In genomic region chr22:20021196-20022181, GRCh38 we compare ENCODE assay signal across 8 cellular contexts. TPM values are rescaled to one million over a fixed set of nuclear protein-coding genes. Genes with fewer than 3 reads are reported as not detected.
DNase-seq lines count a peak whose midpoint lies in the region; ATAC-seq, FAIRE-seq and TF ChIP-seq lines count a peak whose summit lies in the region.

No MANE protein-coding gene starts in this region.

- intact Hi-C loops in dendritic cell treated with granulocyte-macrophage colony-stimulating factor and Interleukin-4, amounts not matched to agents 40 ng/mL and 50 ng/mL, for 4 days (cut with micrococcal nuclease) = no loop called here

- peaks cover 20% of the 10 kb centered on the region for H3K27me3 Mint-ChIP-seq in activated CD8-positive, alpha-beta memory T cell treated with anti-CD3 and anti-CD28 coated beads, Interleukin-2, amount 10 ng/mL, durations not matched to agents 7 days and 5 days
- H3K27me3 Mint-ChIP-seq in dendritic cell treated with granulocyte-macrophage colony-stimulating factor and Interleukin-4, amounts not matched to agents 40 ng/mL and 50 ng/mL, for 4 days = peaks cover 25% of the 10 kb centered on the region
- peaks cover 21% of the 10 kb centered on the region for H3K27me3 Mint-ChIP-seq in stimulated activated naive CD8-positive, alpha-beta T cell treated with anti-CD3 and anti-CD28 coated beads, Interleukin-15, amount 100 ng/mL, for 72 hours

- H3K27ac ChIP-seq in liver (ENCODE audit: low read depth in 1 of 2, low read length in 2 of 2) = peak overlapping the region; percentile 86 to 88

- peak; percentile 49 for DNase-seq in activated CD8-positive, alpha-beta memory T cell treated with anti-CD3 and anti-CD28 coated beads, Interleukin-2, amount 10 ng/mL, durations not matched to agents 7 days and 5 days
- DNase-seq in activated CD8-positive, alpha-beta memory T cell treated with anti-CD3 and anti-CD28 coated beads, Interleukin-2, amount 50 U/mL, for 48 hours = no peak
- DNase-seq in RCC 7860 (ENCODE audit: low spot score) (peak; percentile 25), Kasumi-1 (lab: John Stamatoyannopoulos, UW) (no peak), ecto neural progenitor cell (ENCODE audit: low spot score) (no peak)
- DNase-seq in stimulated activated naive CD8-positive, alpha-beta T cell treated with anti-CD3 and anti-CD28 coated beads, Interleukin-15, amount 100 ng/mL, for 72 hours = no peak

- ATAC-seq in activated CD8-positive, alpha-beta memory T cell treated with anti-CD3 and anti-CD28 coated beads, Interleukin-2, amount 10 ng/mL, durations not matched to agents 7 days and 5 days = peak; percentile 11
- peak; percentile 36 for ATAC-seq in stimulated activated naive CD8-positive, alpha-beta T cell treated with anti-CD3 and anti-CD28 coated beads, Interleukin-15, amount 100 ng/mL, for 72 hours

- no peaks in the 10 kb centered on the region for H3K36me3 ChIP-seq in liver (ENCODE audit: control insufficient read depth in 4 of 4, insufficient read depth in 3 of 4, low read depth in 1 of 4, low read length in 3 of 4)

- H3K27ac Mint-ChIP-seq in activated CD8-positive, alpha-beta memory T cell treated with anti-CD3 and anti-CD28 coated beads, Interleukin-2, amount 10 ng/mL, durations not matched to agents 7 days and 5 days = peak overlapping the region; percentile 88
- H3K27ac Mint-ChIP-seq in dendritic cell treated with granulocyte-macrophage colony-stimulating factor and Interleukin-4, amounts not matched to agents 40 ng/mL and 50 ng/mL, for 4 days = peak overlapping the region; percentile 91
- peak overlapping the region; percentile 89 to 96 for H3K27ac Mint-ChIP-seq in stimulated activated naive CD8-positive, alpha-beta T cell treated with anti-CD3 and anti-CD28 coated beads, Interleukin-15, amount 100 ng/mL, for 72 hours

- H3K36me3 Mint-ChIP-seq in activated CD8-positive, alpha-beta memory T cell treated with anti-CD3 and anti-CD28 coated beads, Interleukin-2, amount 10 ng/mL, durations not matched to agents 7 days and 5 days = peaks cover 3% of the 10 kb centered on the region
- peaks cover 58% of the 10 kb centered on the region for H3K36me3 Mint-ChIP-seq in dendritic cell treated with granulocyte-macrophage colony-stimulating factor and Interleukin-4, amounts not matched to agents 40 ng/mL and 50 ng/mL, for 4 days (ENCODE audit: low read depth)

- peak in 1 of 2 donors; percentile 39 for TF ChIP-seq RAD21 in liver (IDR thresholded peaks at IDR 0.05)

- H3K9me3 Mint-ChIP-seq in activated CD8-positive, alpha-beta memory T cell treated with anti-CD3 and anti-CD28 coated beads, Interleukin-2, amount 10 ng/mL, durations not matched to agents 7 days and 5 days (ENCODE audit: low read depth) = no peaks in the 10 kb centered on the region
- no peaks in the 10 kb centered on the region for H3K9me3 Mint-ChIP-seq in dendritic cell treated with granulocyte-macrophage colony-stimulating factor and Interleukin-4, amounts not matched to agents 40 ng/mL and 50 ng/mL, for 4 days
- no peaks in the 10 kb centered on the region for H3K9me3 Mint-ChIP-seq in stimulated activated naive CD8-positive, alpha-beta T cell treated with anti-CD3 and anti-CD28 coated beads, Interleukin-15, amount 100 ng/mL, for 72 hours

- peak overlapping the region; percentile 87 to 90 for H3K9ac ChIP-seq in liver (ENCODE audit: low read depth in 1 of 2, low read length in 2 of 2)

- CTCF ChIA-PET in activated CD8-positive, alpha-beta memory T cell treated with anti-CD3 and anti-CD28 coated beads, Interleukin-2, amount 10 ng/mL, durations not matched to agents 7 days and 5 days (lab: Charles Lee) = interaction anchor here (0.6 to 1.4 kb wide), 6 partner anchors 8 to 129 kb away, joined by 3 to 6 read pairs (median 3); no protein-coding TSS in a partner anchor

- no peak for FAIRE-seq in RCC 7860 (lab: Jason Lieb, UNC)

- peak overlapping the region; percentile 81 to 95 (median 85) for H3K4me3 ChIP-seq in liver (ENCODE audit: low read depth in 1 of 3, low read length in 3 of 3)

- 2% methylated on average over 36 of the region's 36 CpGs for WGBS in liver

- no peak for TF ChIP-seq CTCF in liver (IDR thresholded peaks at IDR 0.05; ENCODE audit: low read depth, low read length, missing input control)

- H3K4me1 ChIP-seq in liver (ENCODE audit: control insufficient read depth in 4 of 4, insufficient read depth in 4 of 4, low read length in 3 of 4) = peaks cover 8 to 41% (median 32%) of the 10 kb centered on the region in 4 donors

- no peaks in the 10 kb centered on the region for H3K27me3 ChIP-seq in liver (ENCODE audit: control insufficient read depth in 4 of 4, insufficient read depth in 4 of 4, low read length in 3 of 4)

- peaks cover 27% of the 10 kb centered on the region for H3K4me1 Mint-ChIP-seq in activated CD8-positive, alpha-beta memory T cell treated with anti-CD3 and anti-CD28 coated beads, Interleukin-2, amount 10 ng/mL, durations not matched to agents 7 days and 5 days
- peaks cover 67% of the 10 kb centered on the region for H3K4me1 Mint-ChIP-seq in dendritic cell treated with granulocyte-macrophage colony-stimulating factor and Interleukin-4, amounts not matched to agents 40 ng/mL and 50 ng/mL, for 4 days (ENCODE audit: low read depth)
- peaks cover 61% of the 10 kb centered on the region for H3K4me1 Mint-ChIP-seq in stimulated activated naive CD8-positive, alpha-beta T cell treated with anti-CD3 and anti-CD28 coated beads, Interleukin-15, amount 100 ng/mL, for 72 hours

- H3K4me3 Mint-ChIP-seq in activated CD8-positive, alpha-beta memory T cell treated with anti-CD3 and anti-CD28 coated beads, Interleukin-2, amount 10 ng/mL, durations not matched to agents 7 days and 5 days = peak overlapping the region; percentile 97
- H3K4me3 Mint-ChIP-seq in dendritic cell treated with granulocyte-macrophage colony-stimulating factor and Interleukin-4, amounts not matched to agents 40 ng/mL and 50 ng/mL, for 4 days = peak overlapping the region; percentile 89
- H3K4me3 Mint-ChIP-seq in stimulated activated naive CD8-positive, alpha-beta T cell treated with anti-CD3 and anti-CD28 coated beads, Interleukin-15, amount 100 ng/mL, for 72 hours = peak overlapping the region; percentile 95 to 97

- no peaks in the 10 kb centered on the region for H3K9me3 ChIP-seq in liver (ENCODE audit: control insufficient read depth in 4 of 4, low read length in 3 of 4)

TF ChIP-seq in liver, 16 proteins besides CTCF, POLR2A, EP300 and RAD21 (continues in another document):
- TF ChIP-seq RXRA (IDR thresholded peaks at IDR 0.05) (peak in 1 of 2 donors; percentile 62), TAF1 (conservative IDR thresholded peaks at IDR 0.05) (no peak), HNF4G (IDR thresholded peaks at IDR 0.05) (no peak), FOXA2 (IDR thresholded peaks at IDR 0.05) (no peak), GABPA (IDR thresholded peaks at IDR 0.05 in 1 of 2, conservative IDR thresholded peaks at IDR 0.05 in 1 of 2) (no peak), MAX (IDR thresholded peaks at IDR 0.05) (no peak), FOXA1 (IDR thresholded peaks at IDR 0.05) (no peak), HNF4A (conservative IDR thresholded peaks at IDR 0.05) (peak in 1 of 2 donors; percentile 59), JUND (IDR thresholded peaks at IDR 0.05) (no peak), EGR1 (IDR thresholded peaks at IDR 0.05; ENCODE audit: low read depth in 2 of 2) (no peak), YY1 (IDR thresholded peaks at IDR 0.05) (peak; percentile 47)
- TF ChIP-seq, protein P1, sequence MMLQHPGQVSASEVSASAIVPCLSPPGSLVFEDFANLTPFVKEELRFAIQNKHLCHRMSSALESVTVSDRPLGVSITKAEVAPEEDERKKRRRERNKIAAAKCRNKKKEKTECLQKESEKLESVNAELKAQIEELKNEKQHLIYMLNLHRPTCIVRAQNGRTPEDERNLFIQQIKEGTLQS (IDR thresholded peaks at IDR 0.05) = no peak
- TF ChIP-seq, protein P2, sequence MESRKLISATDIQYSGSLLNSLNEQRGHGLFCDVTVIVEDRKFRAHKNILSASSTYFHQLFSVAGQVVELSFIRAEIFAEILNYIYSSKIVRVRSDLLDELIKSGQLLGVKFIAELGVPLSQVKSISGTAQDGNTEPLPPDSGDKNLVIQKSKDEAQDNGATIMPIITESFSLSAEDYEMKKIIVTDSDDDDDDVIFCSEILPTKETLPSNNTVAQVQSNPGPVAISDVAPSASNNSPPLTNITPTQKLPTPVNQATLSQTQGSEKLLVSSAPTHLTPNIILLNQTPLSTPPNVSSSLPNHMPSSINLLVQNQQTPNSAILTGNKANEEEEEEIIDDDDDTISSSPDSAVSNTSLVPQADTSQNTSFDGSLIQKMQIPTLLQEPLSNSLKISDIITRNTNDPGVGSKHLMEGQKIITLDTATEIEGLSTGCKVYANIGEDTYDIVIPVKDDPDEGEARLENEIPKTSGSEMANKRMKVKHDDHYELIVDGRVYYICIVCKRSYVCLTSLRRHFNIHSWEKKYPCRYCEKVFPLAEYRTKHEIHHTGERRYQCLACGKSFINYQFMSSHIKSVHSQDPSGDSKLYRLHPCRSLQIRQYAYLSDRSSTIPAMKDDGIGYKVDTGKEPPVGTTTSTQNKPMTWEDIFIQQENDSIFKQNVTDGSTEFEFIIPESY (IDR thresholded peaks at IDR 0.05) = no peak

RNA-seq across cellular contexts. Expression of gene TANGO2, which starts 0.6 kb away (rescaled TPM):
- total RNA-seq in activated CD8-positive, alpha-beta memory T cell treated with anti-CD3 and anti-CD28 coated beads, Interleukin-2, amount 10 ng/mL, durations not matched to agents 7 days and 5 days = 10 to 100 TPM; 36.7 to 44.5 TPM
- total RNA-seq in liver = 100 to 1,000 TPM in 1 of 2 donors, 10 to 100 TPM in 1; 20.5 to 153 TPM
- polyA plus RNA-seq in liver = 10 to 100 TPM; 10.8 to 11.7 TPM

RNA-seq across cellular contexts. Expression of gene ARVCF, which starts 4.9 kb away (rescaled TPM):
- total RNA-seq in activated CD8-positive, alpha-beta memory T cell treated with anti-CD3 and anti-CD28 coated beads, Interleukin-2, amount 10 ng/mL, durations not matched to agents 7 days and 5 days = under 1 TPM; 0.50 to 0.70 TPM
- 10 to 100 TPM; 41.6 to 48.8 TPM for total RNA-seq in liver
- 10 to 100 TPM in 1 of 2 donors, 1 to 10 TPM in 1; 3.8 to 10.6 TPM for polyA plus RNA-seq in liver

RNA-seq across cellular contexts. Expression of gene DGCR8, which starts 58.6 kb away (rescaled TPM):
- 10 to 100 TPM; 70.4 to 71.9 TPM for total RNA-seq in activated CD8-positive, alpha-beta memory T cell treated with anti-CD3 and anti-CD28 coated beads, Interleukin-2, amount 10 ng/mL, durations not matched to agents 7 days and 5 days
- total RNA-seq in liver = 10 to 100 TPM; 22.6 to 27.1 TPM
- 1 to 10 TPM; 7.9 to 9.0 TPM for polyA plus RNA-seq in liver

Comparison
In these comparisons a context has a peak if more than half of its experiments do, and no peak if none do; other contexts are left out.
1. DNase-seq: peak in activated CD8-positive, alpha-beta memory T cell treated with anti-CD3 and anti-CD28 coated beads, Interleukin-2, amount 10 ng/mL, durations not matched to agents 7 days and 5 days (single experiment) and RCC 7860 (single experiment); none in activated CD8-positive, alpha-beta memory T cell treated with anti-CD3 and anti-CD28 coated beads, Interleukin-2, amount 50 U/mL, for 48 hours (single experiment), stimulated activated naive CD8-positive, alpha-beta T cell treated with anti-CD3 and anti-CD28 coated beads, Interleukin-15, amount 100 ng/mL, for 72 hours (0 of 2), Kasumi-1 (0 of 2) and ecto neural progenitor cell (single experiment).
2. RNA of gene ARVCF, which starts 4.9 kb away (total RNA-seq): 41.6 to 48.8 TPM in liver; 0.50 to 0.70 TPM in activated CD8-positive, alpha-beta memory T cell treated with anti-CD3 and anti-CD28 coated beads, Interleukin-2, amount 10 ng/mL, durations not matched to agents 7 days and 5 days; every median in the first group is over 10 times any median in the second.
3. Peak in every context shown above with its lines, with median percentiles within 50 percentile points of each other: H3K27ac Mint-ChIP-seq and H3K4me3 Mint-ChIP-seq.